9 cellular contexts compared by ENCODE assay signal in genomic region chr11:86162257-86162656, GRCh38.
DNase-seq lines count a peak whose midpoint lies in the region; ATAC-seq and TF ChIP-seq lines count a peak whose summit lies in the region.
"Had no signal": no experiment of that assay in that cellular context is flagged by ENCODE, and none has a peak within 500 bp of the region (broad histone marks: within the 10 kb centered on the region; RNA-seq: fewer than 3 reads in every experiment).

No MANE protein-coding gene starts in this region.

- peak overlapping the region; percentile 43 for H3K9ac ChIP-seq in GM23248

- H3K27me3 ChIP-seq in GM23248 (replicated peaks; ENCODE audit: insufficient read depth), result no peaks in the 10 kb centered on the region

- H3K4me1 ChIP-seq in GM23248 (ENCODE audit: insufficient read depth), result peaks cover 34% of the 10 kb centered on the region

- DNase-seq in GM23248, result peak; percentile 95
- DNase-seq in SW480 (ENCODE audit: low spot score), result peak; percentile 53
- peak; percentile 55 for DNase-seq in Right ventricle myocardium superior
- DNase-seq in smooth muscle cell of the brain vasculature (ENCODE audit: low read depth, low spot score), result peak; percentile 49
- DNase-seq in stimulated activated CD8-positive, alpha-beta memory T cell treated with anti-CD3 and anti-CD28 coated beads, Interleukin-4, amount 100 ng/mL, for 48 hours, result no peak
- no peak for DNase-seq in stimulated activated CD4-positive, alpha-beta T cell treated with anti-CD3 and anti-CD28 coated beads, Interleukin-12 subunit alpha, Interleukin-12 subunit beta, amount 100 ng/mL, for 4 hours
- DNase-seq in GM20000 (ENCODE audit: low spot score), result no peak
- DNase-seq: NCI-H82 had no signal

- no peaks in the 10 kb centered on the region for H3K36me3 ChIP-seq in GM23248 (ENCODE audit: low read depth)

- no peaks in the 10 kb centered on the region for H4K20me1 ChIP-seq in GM23248 (ENCODE audit: insufficient read depth)

- H3F3A ChIP-seq in GM23248 (ENCODE audit: insufficient read depth), result peaks cover 32% of the 10 kb centered on the region

- peak; percentile 82 for ATAC-seq in Right ventricle myocardium superior (ENCODE audit: poor library complexity)
- ATAC-seq in GM18498 (IDR thresholded peaks at IDR 0.05; ENCODE audit: unreplicated experiment), result no peak

- in situ Hi-C loops in GM23248 (cut with MboI), result no loop called here

- H2AFZ ChIP-seq in GM23248, result peak overlapping the region; percentile 78

- H3K27ac ChIP-seq in GM23248, result peak overlapping the region; percentile 84

- no peak for TF ChIP-seq CTCF in GM20000 (IDR thresholded peaks at IDR 0.05; ENCODE audit: extremely low read depth, missing control alignments)

- no peaks in the 10 kb centered on the region for H3K9me3 ChIP-seq in GM23248 (ENCODE audit: low read depth)

- intact Hi-C loops in Right ventricle myocardium superior (cut with DNase I), result no loop called here

- H3K4me3 ChIP-seq in GM23248, result no peak overlapping the region

- no peaks in the 10 kb centered on the region for H3K9me2 ChIP-seq in GM23248 (ENCODE audit: insufficient read depth)

- WGBS in GM23248 (ENCODE audit: low coverage in 1 of 2, low lambda C conversion rate in 2 of 2, missing lambda C conversion rate in 2 of 2), 2 experiments, result 0% methylated on average over 1 of the region's 1 CpG

- peak overlapping the region; percentile 54 for H3K4me2 ChIP-seq in GM23248 (ENCODE audit: unreplicated experiment)

- no peaks in the 10 kb centered on the region for H3K79me2 ChIP-seq in GM23248 (ENCODE audit: insufficient read depth)

Comparison
In these comparisons a context has a peak if more than half of its experiments do, and no peak if none do; other contexts are left out.
1. DNase-seq: peak in GM23248 (single experiment), SW480 (single experiment), Right ventricle myocardium superior (single experiment) and smooth muscle cell of the brain vasculature (single experiment); none in stimulated activated CD8-positive, alpha-beta memory T cell treated with anti-CD3 and anti-CD28 coated beads, Interleukin-4, amount 100 ng/mL, for 48 hours (single experiment), stimulated activated CD4-positive, alpha-beta T cell treated with anti-CD3 and anti-CD28 coated beads, Interleukin-12 subunit alpha, Interleukin-12 subunit beta, amount 100 ng/mL, for 4 hours (single experiment) and GM20000 (single experiment).